Comparison of ENCODE assay signal across 8 cellular contexts in genomic region chr3:71066356-71066755, GRCh38.
DNase-seq lines count a peak whose midpoint lies in the region; ATAC-seq and TF ChIP-seq lines count a peak whose summit lies in the region.

No MANE protein-coding gene starts in this region.

- no peaks in the 10 kb centered on the region for H3K9me2 ChIP-seq in hepatocyte (replicated peaks; ENCODE audit: insufficient read depth)

- H2AFZ ChIP-seq in hepatocyte = no peak overlapping the region

- H3K4me3 ChIP-seq in hepatocyte (no peak overlapping the region), thoracic aorta (peak overlapping the region; percentile 84)

- H3K27ac ChIP-seq in hepatocyte (peak overlapping the region; percentile 96), thoracic aorta (peak overlapping the region; percentile 94 to 98)

- WGBS in hepatocyte (ENCODE audit: low lambda C conversion rate, missing lambda C conversion rate) = 37% methylated on average over 6 of the region's 6 CpGs

- peaks cover 2% of the 10 kb centered on the region for H4K20me1 ChIP-seq in hepatocyte (ENCODE audit: insufficient read depth, poor library complexity, severe bottlenecking)

- H3K4me1 ChIP-seq in hepatocyte (ENCODE audit: insufficient read depth) = peaks cover 52% of the 10 kb centered on the region
- peaks cover 24 to 61% of the 10 kb centered on the region in 2 donors for H3K4me1 ChIP-seq in thoracic aorta (ENCODE audit: control insufficient read depth in 1 of 2, low read depth in 2 of 2)

- ATAC-seq in thoracic aorta (ENCODE audit: insufficient number of reproducible peaks, low FRiP score, low read depth) (no peak), GM18519 (IDR thresholded peaks at IDR 0.05; ENCODE audit: low FRiP score, unreplicated experiment) (no peak)

- H3K27me3 ChIP-seq in hepatocyte (no peaks in the 10 kb centered on the region), thoracic aorta (replicated peaks; ENCODE audit: insufficient read depth) (no peaks in the 10 kb centered on the region)

- H3K36me3 ChIP-seq in hepatocyte (replicated peaks; ENCODE audit: insufficient read depth, low read depth) (no peaks in the 10 kb centered on the region), thoracic aorta (no peaks in the 10 kb centered on the region)

- H3K4me2 ChIP-seq in hepatocyte = peak overlapping the region; percentile 85

- TF ChIP-seq CTCF in hepatocyte (IDR thresholded peaks at IDR 0.05; ENCODE audit: poor library complexity) (no peak), thoracic aorta (IDR thresholded peaks at IDR 0.05) (no peak)

- H3K9me3 ChIP-seq in hepatocyte (ENCODE audit: low read depth) (no peaks in the 10 kb centered on the region), thoracic aorta (no peaks in the 10 kb centered on the region)

- DNase-seq in activated CD8-positive, alpha-beta memory T cell treated with anti-CD3 and anti-CD28 coated beads, Interleukin-2, amount 50 U/mL, for 4 hours = peak; percentile 27
- DNase-seq in activated CD8-positive, alpha-beta memory T cell treated with anti-CD3 and anti-CD28 coated beads, Interleukin-2, amount 50 U/mL, for 48 hours = no peak
- DNase-seq in UCSD-AML1 (lab: John Stamatoyannopoulos, UW; ENCODE audit: unreplicated experiment) (peak; percentile 30), hepatocyte (ENCODE audit: low spot score) (no peak), thoracic aorta (ENCODE audit: low spot score) (no peak), putamen (ENCODE audit: low spot score) (no peak), NCI-H82 (lab: John Stamatoyannopoulos, UW) (no peak)

- peaks cover 81% of the 10 kb centered on the region for H3K79me2 ChIP-seq in hepatocyte

Comparison
In these comparisons a context has a peak if more than half of its experiments do, and no peak if none do; other contexts are left out.
1. DNase-seq: peak in activated CD8-positive, alpha-beta memory T cell treated with anti-CD3 and anti-CD28 coated beads, Interleukin-2, amount 50 U/mL, for 4 hours (single experiment) and UCSD-AML1 (single experiment); none in activated CD8-positive, alpha-beta memory T cell treated with anti-CD3 and anti-CD28 coated beads, Interleukin-2, amount 50 U/mL, for 48 hours (single experiment), hepatocyte (single experiment), thoracic aorta (single experiment), putamen (single experiment) and NCI-H82 (single experiment).